ENCODE assay signal across 24 cellular contexts in genomic region chr2:10356459-10356851, GRCh38. TPM values are rescaled to one million over a fixed set of nuclear protein-coding genes. Genes with fewer than 3 reads are reported as not detected.
DNase-seq lines count a peak whose midpoint lies in the region; ATAC-seq, FAIRE-seq and TF ChIP-seq lines count a peak whose summit lies in the region.
"Had no signal": no experiment of that assay in that cellular context is flagged by ENCODE, and none has a peak within 500 bp of the region (broad histone marks: within the 10 kb centered on the region; RNA-seq: fewer than 3 reads in every experiment).

No MANE protein-coding gene starts in this region.

- peaks cover 6% of the 10 kb centered on the region for H3K36me3 ChIP-seq in CD8-positive, alpha-beta T cell (ENCODE audit: insufficient read depth, low read length)
- H3K36me3 ChIP-seq in PC-9 (ENCODE audit: low read depth) = 0 out of 2 replicates have a peak, but pooled peaks cover 8% of the 10 kb centered on the region
- no peaks in the 10 kb centered on the region for H3K36me3 ChIP-seq in kidney (ENCODE audit: control insufficient read depth in 1 of 2, insufficient read depth in 2 of 2, low read length in 2 of 2)
- H3K36me3 ChIP-seq: ascending aorta had no signal

- H2AFZ ChIP-seq in PC-9 = no peak overlapping the region

- DNase-seq in activated CD8-positive, alpha-beta T cell treated with anti-CD3 and anti-CD28 coated beads for 36 hours = peak; percentile 29
- no peak for DNase-seq in activated CD8-positive, alpha-beta T cell treated with anti-CD3 and anti-CD28 coated beads, Interleukin-2, amount 10 ng/mL, durations not matched to agents 7 days and 5 days
- peak in 5 of 7 experiments; percentile 21 to 63 (median 31) for DNase-seq in CD8-positive, alpha-beta T cell
- DNase-seq in PC-9 = peak; percentile 44 to 63
- no peak for DNase-seq in neural crest cell (ENCODE audit: low read depth, low spot score)
- DNase-seq in kidney = no peak
- DNase-seq in globus pallidus (ENCODE audit: low spot score) = no peak
- DNase-seq in GM10248 (ENCODE audit: extremely low spot score) = no peak
- DNase-seq: activated CD4-positive, alpha-beta T cell treated with anti-CD3 and anti-CD28 coated beads for 4 hours; activated CD8-positive, alpha-beta memory T cell treated with anti-CD3 and anti-CD28 coated beads, Interleukin-2, amount 50 U/mL, for 4 hours; activated naive CD4-positive, alpha-beta T cell treated with Interleukin-2 at 50 U/mL for 16 hours; Caco-2; erythroblast; naive B cell; NCI-H82; SIG-M5; stimulated activated CD4-positive, alpha-beta T cell treated with anti-CD3 and anti-CD28 coated beads, Interleukin-1b, Interleukin-23, amount 100 ng/mL, for 48 hours; stimulated activated naive CD4-positive, alpha-beta T cell; T-helper 1 cell; tibial artery had no signal

- H3K9ac ChIP-seq in kidney (ENCODE audit: low read length in 2 of 2) = no peak overlapping the region

- H3K27me3 ChIP-seq in CD8-positive, alpha-beta T cell (ENCODE audit: insufficient read depth, low read length) = no peaks in the 10 kb centered on the region
- H3K27me3 ChIP-seq in PC-9 (ENCODE audit: insufficient read depth, low read depth) = no peaks in the 10 kb centered on the region
- H3K27me3 ChIP-seq: ascending aorta, tibial artery had no signal

- no peaks in the 10 kb centered on the region for H3K27me3 Mint-ChIP-seq in activated CD8-positive, alpha-beta T cell treated with anti-CD3 and anti-CD28 coated beads for 36 hours
- H3K27me3 Mint-ChIP-seq in activated CD8-positive, alpha-beta T cell treated with anti-CD3 and anti-CD28 coated beads, Interleukin-2, amount 10 ng/mL, durations not matched to agents 7 days and 5 days (ENCODE audit: low read depth) = no peaks in the 10 kb centered on the region
- no peaks in the 10 kb centered on the region for H3K27me3 Mint-ChIP-seq in CD8-positive, alpha-beta T cell (ENCODE audit: low read depth)
- no peaks in the 10 kb centered on the region for H3K27me3 Mint-ChIP-seq in neural crest cell (ENCODE audit: low read depth)
- H3K27me3 Mint-ChIP-seq: naive B cell had no signal

- H4K20me1 ChIP-seq in PC-9 (ENCODE audit: insufficient read depth) = peaks cover 80% of the 10 kb centered on the region

- H3F3A ChIP-seq in PC-9 (ENCODE audit: insufficient read depth, low read depth) = peaks cover 60% of the 10 kb centered on the region

- no TSS peak for BruUV-seq in PC-9 (replicated peaks; lab: Mats Ljungman, UMichigan)

- intact Hi-C loops in activated CD8-positive, alpha-beta T cell treated with anti-CD3 and anti-CD28 coated beads for 36 hours (cut with micrococcal nuclease) = no loop called here
- intact Hi-C loops in CD8-positive, alpha-beta T cell (cut with DNase I, micrococcal nuclease) = no loop called here
- intact Hi-C loops in PC-9 (cut with micrococcal nuclease; ENCODE audit: unreplicated experiment) = loop anchor here (1.0 kb wide), 1 partner anchor 49 kb away; no protein-coding TSS in a partner anchor
- intact Hi-C loops in kidney (cut with DNase I) = no loop called here

- H3K4me3 ChIP-seq in CD8-positive, alpha-beta T cell (ENCODE audit: low read depth, low read length) = no peak overlapping the region
- H3K4me3 ChIP-seq in PC-9 (no peak overlapping the region), kidney (ENCODE audit: low read length in 2 of 2) (no peak overlapping the region)
- H3K4me3 ChIP-seq: ascending aorta, tibial artery had no signal

- POLR2A ChIA-PET in activated CD8-positive, alpha-beta T cell treated with anti-CD3 and anti-CD28 coated beads for 36 hours (lab: Charles Lee) = no interaction called here
- POLR2A ChIA-PET in activated CD8-positive, alpha-beta T cell treated with anti-CD3 and anti-CD28 coated beads, Interleukin-2, amount 10 ng/mL, durations not matched to agents 7 days and 5 days (lab: Charles Lee) = no interaction called here
- POLR2A ChIA-PET in CD8-positive, alpha-beta T cell (lab: Charles Lee) = no interaction called here
- POLR2A ChIA-PET in PC-9 (lab: Charles Lee; ENCODE audit: unreplicated experiment) (interaction anchor here (0.5 kb wide), 1 partner anchor 1383 kb away, joined by 3 read pairs; no protein-coding TSS in a partner anchor), GM10248 (lab: Yijun Ruan, JAX) (no interaction called here)

- CTCF ChIA-PET in activated CD8-positive, alpha-beta T cell treated with anti-CD3 and anti-CD28 coated beads for 36 hours (lab: Charles Lee) = no interaction called here
- CTCF ChIA-PET in activated CD8-positive, alpha-beta T cell treated with anti-CD3 and anti-CD28 coated beads, Interleukin-2, amount 10 ng/mL, durations not matched to agents 7 days and 5 days (lab: Charles Lee) = no interaction called here
- CTCF ChIA-PET in CD8-positive, alpha-beta T cell (lab: Charles Lee) = no interaction called here
- CTCF ChIA-PET in PC-9 (lab: Charles Lee) = interaction anchor here (1.1 kb wide), 1 partner anchor 46 kb away, joined by 5 read pairs; no protein-coding TSS in a partner anchor
- CTCF ChIA-PET in GM10248 (lab: Yijun Ruan, JAX) = no interaction called here

- H3K27ac ChIP-seq in CD8-positive, alpha-beta T cell (ENCODE audit: low read depth, low read length) = no peak overlapping the region
- H3K27ac ChIP-seq in PC-9 = peak overlapping the region; percentile 40
- H3K27ac ChIP-seq in kidney (ENCODE audit: low read depth in 2 of 2, low read length in 2 of 2) = no peak overlapping the region
- H3K27ac ChIP-seq: ascending aorta, tibial artery had no signal

- TF ChIP-seq CTCF in activated CD8-positive, alpha-beta T cell treated with anti-CD3 and anti-CD28 coated beads for 36 hours (IDR thresholded peaks at IDR 0.05) = no peak
- no peak for TF ChIP-seq CTCF in CD8-positive, alpha-beta T cell (IDR thresholded peaks at IDR 0.05)
- TF ChIP-seq CTCF in PC-9 (conservative IDR thresholded peaks at IDR 0.05) (no peak), neural crest cell (conservative IDR thresholded peaks at IDR 0.05) (no peak), kidney (IDR thresholded peaks at IDR 0.05; ENCODE audit: borderline replicate concordance, extremely low read depth, insufficient read depth) (no peak), GM10248 (IDR thresholded peaks at IDR 0.05; ENCODE audit: control extremely low read depth, extremely low read depth, low read depth, missing control alignments) (no peak)

- ATAC-seq in activated CD8-positive, alpha-beta T cell treated with anti-CD3 and anti-CD28 coated beads for 36 hours = peak; percentile 40
- no peak for ATAC-seq in activated CD8-positive, alpha-beta T cell treated with anti-CD3 and anti-CD28 coated beads, Interleukin-2, amount 10 ng/mL, durations not matched to agents 7 days and 5 days
- ATAC-seq in CD8-positive, alpha-beta T cell = peak; percentile 44

- H3K4me1 Mint-ChIP-seq in activated CD8-positive, alpha-beta T cell treated with anti-CD3 and anti-CD28 coated beads for 36 hours (ENCODE audit: low read depth) = peaks cover 51% of the 10 kb centered on the region
- H3K4me1 Mint-ChIP-seq in activated CD8-positive, alpha-beta T cell treated with anti-CD3 and anti-CD28 coated beads, Interleukin-2, amount 10 ng/mL, durations not matched to agents 7 days and 5 days (ENCODE audit: low read depth) = peaks cover 15% of the 10 kb centered on the region
- H3K4me1 Mint-ChIP-seq in CD8-positive, alpha-beta T cell (ENCODE audit: low read depth) = peaks cover 52% of the 10 kb centered on the region
- peaks cover 17% of the 10 kb centered on the region for H3K4me1 Mint-ChIP-seq in neural crest cell

- H3K4me1 ChIP-seq in CD8-positive, alpha-beta T cell (ENCODE audit: insufficient read depth, low read length) = peaks cover 25% of the 10 kb centered on the region
- H3K4me1 ChIP-seq in PC-9 (replicated peaks; ENCODE audit: insufficient read depth) (peaks cover 15% of the 10 kb centered on the region), kidney (ENCODE audit: control insufficient read depth in 1 of 2, insufficient read depth in 1 of 2, low read depth in 1 of 2, low read length in 2 of 2) (peaks cover 0 to 11% of the 10 kb centered on the region in 2 donors)
- H3K4me1 ChIP-seq: ascending aorta, tibial artery had no signal

- peak overlapping the region; percentile 34; the same call in 1 of the 2 replicates for H3K4me2 ChIP-seq in PC-9

- H3K9me2 ChIP-seq in PC-9 (ENCODE audit: insufficient read depth) = no peaks in the 10 kb centered on the region

- no peaks in the 10 kb centered on the region for H3K9me3 Mint-ChIP-seq in activated CD8-positive, alpha-beta T cell treated with anti-CD3 and anti-CD28 coated beads for 36 hours
- no peaks in the 10 kb centered on the region for H3K9me3 Mint-ChIP-seq in activated CD8-positive, alpha-beta T cell treated with anti-CD3 and anti-CD28 coated beads, Interleukin-2, amount 10 ng/mL, durations not matched to agents 7 days and 5 days (ENCODE audit: insufficient read depth)
- no peaks in the 10 kb centered on the region for H3K9me3 Mint-ChIP-seq in CD8-positive, alpha-beta T cell
- H3K9me3 Mint-ChIP-seq in neural crest cell = no peaks in the 10 kb centered on the region
- H3K9me3 Mint-ChIP-seq: naive B cell had no signal

- peaks cover 29% of the 10 kb centered on the region for H3K36me3 Mint-ChIP-seq in activated CD8-positive, alpha-beta T cell treated with anti-CD3 and anti-CD28 coated beads for 36 hours (ENCODE audit: low read depth)
- H3K36me3 Mint-ChIP-seq in activated CD8-positive, alpha-beta T cell treated with anti-CD3 and anti-CD28 coated beads, Interleukin-2, amount 10 ng/mL, durations not matched to agents 7 days and 5 days (ENCODE audit: low read depth) = peaks cover 2% of the 10 kb centered on the region
- H3K36me3 Mint-ChIP-seq in CD8-positive, alpha-beta T cell = peaks cover 44% of the 10 kb centered on the region
- no peaks in the 10 kb centered on the region for H3K36me3 Mint-ChIP-seq in neural crest cell (ENCODE audit: low read depth)

- peak overlapping the region; percentile 60 for H3K27ac Mint-ChIP-seq in activated CD8-positive, alpha-beta T cell treated with anti-CD3 and anti-CD28 coated beads for 36 hours
- H3K27ac Mint-ChIP-seq in activated CD8-positive, alpha-beta T cell treated with anti-CD3 and anti-CD28 coated beads, Interleukin-2, amount 10 ng/mL, durations not matched to agents 7 days and 5 days = no peak overlapping the region
- peak overlapping the region; percentile 82 for H3K27ac Mint-ChIP-seq in CD8-positive, alpha-beta T cell
- H3K27ac Mint-ChIP-seq in neural crest cell (ENCODE audit: unreplicated experiment) = peak overlapping the region; percentile 57

- H3K4me3 Mint-ChIP-seq in activated CD8-positive, alpha-beta T cell treated with anti-CD3 and anti-CD28 coated beads for 36 hours = no peak overlapping the region
- H3K4me3 Mint-ChIP-seq in activated CD8-positive, alpha-beta T cell treated with anti-CD3 and anti-CD28 coated beads, Interleukin-2, amount 10 ng/mL, durations not matched to agents 7 days and 5 days = no peak overlapping the region
- no peak overlapping the region for H3K4me3 Mint-ChIP-seq in CD8-positive, alpha-beta T cell
- no peak overlapping the region for H3K4me3 Mint-ChIP-seq in neural crest cell

- H3K79me2 ChIP-seq in PC-9 (ENCODE audit: low read depth) = peaks cover 96% of the 10 kb centered on the region

- no peak for FAIRE-seq in kidney (lab: Jason Lieb, UNC)
- FAIRE-seq: frontal cortex, G401.6, keratinocyte had no signal

- no peaks in the 10 kb centered on the region for H3K9me3 ChIP-seq in CD8-positive, alpha-beta T cell (ENCODE audit: low read length)
- no peaks in the 10 kb centered on the region for H3K9me3 ChIP-seq in PC-9 (ENCODE audit: insufficient read depth, low read depth)
- H3K9me3 ChIP-seq in kidney (ENCODE audit: control insufficient read depth in 1 of 2, low read length in 2 of 2) = no peaks in the 10 kb centered on the region
- H3K9me3 ChIP-seq: ascending aorta, Caco-2, tibial artery had no signal

RNA-seq across cellular contexts. Expression of gene HPCAL1, which starts 53.8 kb away (rescaled TPM):
- 100 to 1,000 TPM; 166 to 170 TPM for total RNA-seq in activated CD8-positive, alpha-beta T cell treated with anti-CD3 and anti-CD28 coated beads for 36 hours
- 10 to 100 TPM; 55.8 to 56.6 TPM for total RNA-seq in activated CD8-positive, alpha-beta T cell treated with anti-CD3 and anti-CD28 coated beads, Interleukin-2, amount 10 ng/mL, durations not matched to agents 7 days and 5 days
- 10 to 100 TPM; 25.0 to 25.6 TPM for total RNA-seq in CD8-positive, alpha-beta T cell
- total RNA-seq in PC-9 (2021) (91.1 and 105 TPM in 2 replicates), neural crest cell (16.2 and 17.3 TPM in 2 replicates), kidney (47.3 TPM)
- 121 TPM for polyA plus RNA-seq in kidney (ENCODE audit: insufficient read depth, low read depth, low replicate concordance)

Comparison
In these comparisons a context has a peak if more than half of its experiments do, and no peak if none do; other contexts are left out.
1. DNase-seq: peak in activated CD8-positive, alpha-beta T cell treated with anti-CD3 and anti-CD28 coated beads for 36 hours (single experiment), CD8-positive, alpha-beta T cell (5 of 7) and PC-9 (2 of 2); none in activated CD8-positive, alpha-beta T cell treated with anti-CD3 and anti-CD28 coated beads, Interleukin-2, amount 10 ng/mL, durations not matched to agents 7 days and 5 days (single experiment), neural crest cell (single experiment), kidney (single experiment), globus pallidus (single experiment) and GM10248 (single experiment).